1 cellular context compared by ENCODE assay signal in genomic region chr9:98518556-98518955, GRCh38.
TF ChIP-seq lines count a peak whose summit lies in the region.

No MANE protein-coding gene starts in this region.

TF ChIP-seq in H1, 55 proteins besides CTCF, POLR2A, EP300 and RAD21:
- TF ChIP-seq MAFK (IDR thresholded peaks at IDR 0.05; ENCODE audit: low read depth, low read length), result no peak
- no peak for TF ChIP-seq JUN (IDR thresholded peaks at IDR 0.05; ENCODE audit: low read depth, low read length)
- TF ChIP-seq KDM5A (IDR thresholded peaks at IDR 0.05; ENCODE audit: low read length), result no peak
